Comparison of ENCODE assay signal across 25 cellular contexts in the genomic region with DNA sequence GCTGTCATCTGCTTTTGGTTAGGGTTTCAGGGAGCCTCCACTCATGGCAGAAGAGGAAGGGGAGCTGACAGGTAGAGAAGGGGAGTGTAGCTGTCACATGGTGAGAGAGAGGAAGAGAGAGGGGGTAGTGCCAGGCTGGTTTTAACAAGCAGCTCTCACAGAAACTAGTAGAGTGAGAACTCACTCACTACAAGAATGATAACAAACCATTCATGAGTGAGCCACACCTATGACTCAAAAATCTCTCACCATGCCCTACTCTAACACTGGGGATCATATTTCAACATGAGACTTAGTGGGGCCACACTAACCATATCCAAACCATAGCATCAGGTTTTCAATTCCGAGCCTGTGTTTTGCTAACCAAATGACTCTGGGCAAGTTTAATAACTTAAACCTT.
DNase-seq lines count a peak whose midpoint lies in the region; ATAC-seq, FAIRE-seq and TF ChIP-seq lines count a peak whose summit lies in the region.
"Had no signal": no experiment of that assay in that cellular context is flagged by ENCODE, and none has a peak within 500 bp of the region (broad histone marks: within the 10 kb centered on the region; RNA-seq: fewer than 3 reads in every experiment).

No MANE protein-coding gene starts in this region.

- H2AFZ ChIP-seq in IMR-90 (replicated peaks; ENCODE audit: low read length, poor library complexity) = peak overlapping the region; percentile 35
- no peak overlapping the region for H2AFZ ChIP-seq in GM12878 (ENCODE audit: control insufficient read depth, low read depth, low read length)

- no peak overlapping the region for H4K8ac ChIP-seq in IMR-90 (ENCODE audit: low read depth in 2 of 2, low read length in 2 of 2)

- H3K4me3 ChIP-seq in IMR-90 (ENCODE audit: insufficient read depth, low read depth, low read length) (no peak overlapping the region), GM12878 (no peak overlapping the region)
- H3K4me3 ChIP-seq: esophagus squamous epithelium, pancreas, right atrium auricular region, tibial artery had no signal

- H4K5ac ChIP-seq in IMR-90 (ENCODE audit: low read depth, low read length) = no peak overlapping the region

- no peak overlapping the region for H2AK9ac ChIP-seq in IMR-90 (replicated peaks; ENCODE audit: low read depth, low read length, poor library complexity)

- BruUV-seq in IMR-90 (replicated peaks; lab: Mats Ljungman, UMichigan) = no TSS peak
- no TSS peak for BruUV-seq in GM12878 (replicated peaks; lab: Mats Ljungman, UMichigan)

- TF ChIP-seq CTCF in IMR-90 (conservative IDR thresholded peaks at IDR 0.05; ENCODE audit: low read depth, low read length) (no peak), GM12878 (IDR thresholded peaks at IDR 0.05 in 2 of 3, conservative IDR thresholded peaks at IDR 0.05 in 1 of 3; ENCODE audit: control insufficient read depth in 2 of 3, extremely low read depth in 1 of 3, insufficient read depth in 1 of 3, low read depth in 3 of 3, low read length in 3 of 3) (no peak)

- H3K18ac ChIP-seq in IMR-90 (ENCODE audit: low read depth, low read length) = no peak overlapping the region

- no peak for TF ChIP-seq RAD21 in IMR-90 (IDR thresholded peaks at IDR 0.05; ENCODE audit: low read length)
- no peak for TF ChIP-seq RAD21 in GM12878 (IDR thresholded peaks at IDR 0.05; ENCODE audit: insufficient read depth, low read depth, low read length)

- TF ChIP-seq EP300 in GM12878 (IDR thresholded peaks at IDR 0.05; ENCODE audit: borderline replicate concordance in 1 of 2, control insufficient read depth in 1 of 2, low read depth in 2 of 2, low read length in 2 of 2) = no peak

- no peak overlapping the region for H3K4me2 ChIP-seq in IMR-90 (ENCODE audit: low read depth, low read length)
- no peak overlapping the region for H3K4me2 ChIP-seq in GM12878 (ENCODE audit: control insufficient read depth, insufficient read depth)

- in situ Hi-C loops in IMR-90 (cut with MboI; ENCODE audit: low sequenced_read_pairs) = no loop called here
- in situ Hi-C loops in GM12878 (cut with MboI) = no loop called here

- H4K91ac ChIP-seq in IMR-90 (ENCODE audit: insufficient read depth, low read depth, low read length) = no peak overlapping the region

- H2AK5ac ChIP-seq in IMR-90 (ENCODE audit: low read depth, low read length) = no peak overlapping the region

- dilution Hi-C loops in IMR-90 (cut with HindIII; ENCODE audit: low sequenced_read_pairs, unreplicated experiment) = no loop called here

- CTCF ChIA-PET in IMR-90 (lab: Yijun Ruan, JAX) = no interaction called here
- CTCF ChIA-PET in GM12878 (lab: Yijun Ruan, JAX) = no interaction called here

- no peaks in the 10 kb centered on the region for H4K20me1 ChIP-seq in IMR-90 (ENCODE audit: insufficient read depth, low read length)
- H4K20me1 ChIP-seq in GM12878 (ENCODE audit: control insufficient read depth, insufficient read depth) = no peaks in the 10 kb centered on the region

- H3K14ac ChIP-seq in IMR-90 (replicated peaks; ENCODE audit: low read depth, low read length) = 0 out of 2 replicates have a peak overlapping the region, but pooled peaks have one; percentile 45

- no peak overlapping the region for H2BK15ac ChIP-seq in IMR-90 (ENCODE audit: low read depth, low read length)

- no peak overlapping the region for H3K9ac ChIP-seq in IMR-90 (ENCODE audit: low read depth, low read length)
- H3K9ac ChIP-seq in GM12878 (ENCODE audit: control insufficient read depth, insufficient read depth, low read length) = no peak overlapping the region

- no peaks in the 10 kb centered on the region for H3K9me1 ChIP-seq in IMR-90 (ENCODE audit: insufficient read depth, low read length)

- TF ChIP-seq POLR2A in IMR-90 (IDR thresholded peaks at IDR 0.05; ENCODE audit: low read depth, low read length) (no peak), GM12878 (IDR thresholded peaks at IDR 0.05; ENCODE audit: low read depth, low read length) (no peak)

- H3K79me1 ChIP-seq in IMR-90 (ENCODE audit: low read depth in 1 of 2, low read length in 2 of 2) = no peaks in the 10 kb centered on the region

- H3K79me2 ChIP-seq in GM12878 (ENCODE audit: control insufficient read depth, insufficient read depth, low read length) = no peaks in the 10 kb centered on the region

- ATAC-seq in GM18867 (IDR thresholded peaks at IDR 0.05; ENCODE audit: unreplicated experiment) = peak; percentile 38
- peak; percentile 51 for ATAC-seq in IMR-90 (ENCODE audit: low read depth)
- ATAC-seq in GM12878 = peak; percentile 83
- no peak for ATAC-seq in HG02642 (IDR thresholded peaks at IDR 0.05; ENCODE audit: poor library complexity, unreplicated experiment)
- ATAC-seq: pancreas had no signal

- no peak overlapping the region for H3K23ac ChIP-seq in IMR-90 (ENCODE audit: low read depth, low read length)

- H3K56ac ChIP-seq in IMR-90 (ENCODE audit: extremely low read depth, insufficient read depth, low read length) = no peak overlapping the region

- no peak overlapping the region for H2BK5ac ChIP-seq in IMR-90 (ENCODE audit: low read depth, low read length, poor library complexity, severe bottlenecking)

- peak; percentile 39 for DNase-seq in IMR-90
- no peak for DNase-seq in GM12878 (ENCODE audit: low read depth, low spot score)
- peak; percentile 57 for DNase-seq in kidney tubule cell (ENCODE audit: low spot score)
- DNase-seq in activated CD4-positive, CD25-positive, alpha-beta regulatory T cell (lab: John Stamatoyannopoulos, UW) = no peak
- no peak for DNase-seq in SKM-1 treated with dmso at 0.1 percent for 144 hours (lab: John Stamatoyannopoulos, UW; ENCODE audit: unreplicated experiment)
- DNase-seq: activated CD4-positive, CD25-positive, alpha-beta regulatory T cell treated with anti-CD3 and anti-CD28 coated beads, Interleukin-2, amount 50 U/mL, for 72 hours; activated gamma-delta T cell; activated T-cell treated with anti-CD3 and anti-CD28 coated beads, Interleukin-2, amount 50 U/mL, for 1 hour; brain microvascular endothelial cell; effector memory CD4-positive, alpha-beta T cell; esophagus squamous epithelium; Kasumi-1; NCI-H1092 treated with DMSO at 0.1 percent for 48 hours; NCI-H187 treated with DMSO at 0.1 percent for 48 hours; NCI-H2227 treated with DMSO at 0.1 percent for 48 hours; pancreas; SIG-M5; tibial artery had no signal

- SMC1A ChIA-PET in GM12878 (lab: Charles Lee; ENCODE audit: uncharacterized antibody, unreplicated experiment) = no interaction called here

- H3K36me3 ChIP-seq in IMR-90 (ENCODE audit: control insufficient read depth, insufficient read depth, low read length) (no peaks in the 10 kb centered on the region), GM12878 (ENCODE audit: control insufficient read depth in 2 of 2, insufficient read depth in 2 of 2, low read length in 1 of 2) (no peaks in the 10 kb centered on the region)
- H3K36me3 ChIP-seq: brain microvascular endothelial cell, esophagus squamous epithelium, pancreas, right atrium auricular region, tibial artery had no signal

- no peak overlapping the region for H3K27ac ChIP-seq in IMR-90 (ENCODE audit: insufficient read depth, low read length)
- no peak overlapping the region for H3K27ac ChIP-seq in GM12878 (ENCODE audit: control insufficient read depth, insufficient read depth)
- H3K27ac ChIP-seq: brain microvascular endothelial cell, esophagus squamous epithelium, pancreas, right atrium auricular region, tibial artery had no signal

- H3K9me3 ChIP-seq in IMR-90 (ENCODE audit: control insufficient read depth, insufficient read depth, low read length) (no peaks in the 10 kb centered on the region), GM12878 (replicated peaks; ENCODE audit: control insufficient read depth, insufficient read depth, low read length) (no peaks in the 10 kb centered on the region)
- H3K9me3 ChIP-seq: esophagus squamous epithelium, pancreas, right atrium auricular region, tibial artery had no signal

- RAD21 ChIA-PET in GM12878 (lab: Charles Lee; ENCODE audit: unreplicated experiment) = no interaction called here

- WGBS in IMR-90 (ENCODE audit: extremely low coverage in 2 of 2, insufficient read length in 1 of 2), 2 experiments = no CpG with 5 or more reads among the region's 1 CpG
- WGBS in GM12878 (ENCODE audit: insufficient coverage, insufficient replicate concordance, low lambda C conversion rate, missing lambda C conversion rate) = 4% methylated on average over 1 of the region's 1 CpG

- H3K4me1 ChIP-seq in IMR-90 (ENCODE audit: control insufficient read depth, insufficient read depth, low read length) (no peaks in the 10 kb centered on the region), GM12878 (ENCODE audit: control insufficient read depth, insufficient read depth, low read length) (no peaks in the 10 kb centered on the region)
- H3K4me1 ChIP-seq: esophagus squamous epithelium, right atrium auricular region had no signal

- H3K27me3 ChIP-seq in IMR-90 (ENCODE audit: control insufficient read depth, insufficient read depth, low read length) (no peaks in the 10 kb centered on the region), GM12878 (replicated peaks in 1 of 2; ENCODE audit: control insufficient read depth in 2 of 2, insufficient read depth in 2 of 2, low read length in 1 of 2) (no peaks in the 10 kb centered on the region)
- H3K27me3 ChIP-seq: brain microvascular endothelial cell, esophagus squamous epithelium, pancreas, right atrium auricular region, tibial artery had no signal

- H3K4ac ChIP-seq in IMR-90 (ENCODE audit: low read depth, low read length) = 0 out of 2 replicates have a peak overlapping the region, but pooled peaks have one; percentile 43

- no peak overlapping the region for H2BK20ac ChIP-seq in IMR-90 (ENCODE audit: low read depth, low read length)

- intact Hi-C loops in IMR-90 (cut with micrococcal nuclease) = no loop called here
- intact Hi-C loops in GM12878 (cut with micrococcal nuclease; ENCODE audit: unreplicated experiment) = no loop called here

- no peak for FAIRE-seq in GM12878 (lab: Jason Lieb, UNC)
- FAIRE-seq: colon, D721Med, GM19239, islet of Langerhans, pancreas had no signal

- POLR2A ChIA-PET in IMR-90 (lab: Charles Lee; ENCODE audit: unreplicated experiment) (no interaction called here), GM12878 (lab: Charles Lee) (no interaction called here)

- H2BK120ac ChIP-seq in IMR-90 (ENCODE audit: low read depth, low read length) = no peak overlapping the region

TF ChIP-seq in IMR-90, 13 proteins besides CTCF, POLR2A, EP300 and RAD21:
- TF ChIP-seq FOS (IDR thresholded peaks at IDR 0.05; ENCODE audit: low read depth, low read length) (no peak), MAFK (IDR thresholded peaks at IDR 0.05; ENCODE audit: low read depth, low read length) (no peak), MXI1 (IDR thresholded peaks at IDR 0.05; ENCODE audit: borderline replicate concordance, low read depth, low read length) (no peak)

TF ChIP-seq in GM12878, 131 proteins besides CTCF, POLR2A, EP300 and RAD21 (continues in another document):
- no peak for TF ChIP-seq YBX1 (IDR thresholded peaks at IDR 0.05)
- TF ChIP-seq, protein P1, sequence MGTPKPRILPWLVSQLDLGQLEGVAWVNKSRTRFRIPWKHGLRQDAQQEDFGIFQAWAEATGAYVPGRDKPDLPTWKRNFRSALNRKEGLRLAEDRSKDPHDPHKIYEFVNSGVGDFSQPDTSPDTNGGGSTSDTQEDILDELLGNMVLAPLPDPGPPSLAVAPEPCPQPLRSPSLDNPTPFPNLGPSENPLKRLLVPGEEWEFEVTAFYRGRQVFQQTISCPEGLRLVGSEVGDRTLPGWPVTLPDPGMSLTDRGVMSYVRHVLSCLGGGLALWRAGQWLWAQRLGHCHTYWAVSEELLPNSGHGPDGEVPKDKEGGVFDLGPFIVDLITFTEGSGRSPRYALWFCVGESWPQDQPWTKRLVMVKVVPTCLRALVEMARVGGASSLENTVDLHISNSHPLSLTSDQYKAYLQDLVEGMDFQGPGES (IDR thresholded peaks at IDR 0.05) = no peak

Comparison
In these comparisons a context has a peak if more than half of its experiments do, and no peak if none do; other contexts are left out.
1. DNase-seq: peak in IMR-90 (single experiment) and kidney tubule cell (single experiment); none in GM12878 (single experiment), activated CD4-positive, CD25-positive, alpha-beta regulatory T cell (0 of 4) and SKM-1 treated with dmso at 0.1 percent for 144 hours (single experiment).